10 cellular contexts compared by ENCODE assay signal in genomic region chr10:124419635-124420034, GRCh38. TPM values are rescaled to one million over a fixed set of nuclear protein-coding genes. Genes with fewer than 3 reads are reported as not detected.
DNase-seq lines count a peak whose midpoint lies in the region; ATAC-seq, FAIRE-seq and TF ChIP-seq lines count a peak whose summit lies in the region.
"Had no signal": no experiment of that assay in that cellular context is flagged by ENCODE, and none has a peak within 500 bp of the region (broad histone marks: within the 10 kb centered on the region; RNA-seq: fewer than 3 reads in every experiment).

No MANE protein-coding gene starts in this region.

- H3K9me3 ChIP-seq in A673 (ENCODE audit: low read depth, low read length, poor library complexity, severe bottlenecking) (no peaks in the 10 kb centered on the region), DOHH2 (ENCODE audit: control insufficient read depth, insufficient read depth, low read length) (no peaks in the 10 kb centered on the region)

- no peak overlapping the region for H3K27ac Mint-ChIP-seq in activated T-helper 1 cell treated with anti-CD3 and anti-CD28 coated beads, Interleukin-12 subunit alpha, Interleukin-12 subunit beta, Interleukin-2, Interleukin-4 antibody, amounts not matched to agents 30 ng/mL and 10 ng/mL and 1 ng/mL, durations not matched to agents 14 hours and 24 hours and 36 hours
- peak overlapping the region; percentile 75 for H3K27ac Mint-ChIP-seq in memory B cell

- H3K4me3 ChIP-seq in A673 (ENCODE audit: low read depth, low read length, poor library complexity, severe bottlenecking) (peak overlapping the region; percentile 74), DOHH2 (ENCODE audit: low read length) (no peak overlapping the region)

- no peaks in the 10 kb centered on the region for H4K20me1 ChIP-seq in DOHH2 (ENCODE audit: control insufficient read depth, insufficient read depth, low read depth, low read length)

- no peaks in the 10 kb centered on the region for H3K9me3 Mint-ChIP-seq in activated T-helper 1 cell treated with anti-CD3 and anti-CD28 coated beads, Interleukin-12 subunit alpha, Interleukin-12 subunit beta, Interleukin-2, Interleukin-4 antibody, amounts not matched to agents 30 ng/mL and 10 ng/mL and 1 ng/mL, durations not matched to agents 14 hours and 24 hours and 36 hours
- H3K9me3 Mint-ChIP-seq in memory B cell: no peaks in the 10 kb centered on the region

- H3K36me3 Mint-ChIP-seq in activated T-helper 1 cell treated with anti-CD3 and anti-CD28 coated beads, Interleukin-12 subunit alpha, Interleukin-12 subunit beta, Interleukin-2, Interleukin-4 antibody, amounts not matched to agents 30 ng/mL and 10 ng/mL and 1 ng/mL, durations not matched to agents 14 hours and 24 hours and 36 hours (ENCODE audit: low read depth): no peaks in the 10 kb centered on the region
- H3K36me3 Mint-ChIP-seq in memory B cell: no peaks in the 10 kb centered on the region

- no peaks in the 10 kb centered on the region for H3K36me3 ChIP-seq in A673 (ENCODE audit: insufficient read depth, low read length, poor library complexity, severe bottlenecking)
- no peaks in the 10 kb centered on the region for H3K36me3 ChIP-seq in DOHH2 (ENCODE audit: control insufficient read depth, low read length)

- H3K4me3 Mint-ChIP-seq in activated T-helper 1 cell treated with anti-CD3 and anti-CD28 coated beads, Interleukin-12 subunit alpha, Interleukin-12 subunit beta, Interleukin-2, Interleukin-4 antibody, amounts not matched to agents 30 ng/mL and 10 ng/mL and 1 ng/mL, durations not matched to agents 14 hours and 24 hours and 36 hours: peak overlapping the region; percentile 80
- H3K4me3 Mint-ChIP-seq in memory B cell: peak overlapping the region; percentile 84

- no peaks in the 10 kb centered on the region; the same call in 1 of the 2 replicates for H3F3A ChIP-seq in DOHH2 (ENCODE audit: control insufficient read depth, insufficient read depth)

- CTCF ChIA-PET in A673 (lab: Charles Lee): no interaction called here

- ATAC-seq in memory B cell (ENCODE audit: low read depth) (no peak), HG03175 (IDR thresholded peaks at IDR 0.05; ENCODE audit: unreplicated experiment) (no peak)

- H3K27ac ChIP-seq in A673 (ENCODE audit: low read depth, low read length, poor library complexity, severe bottlenecking) (no peak overlapping the region), DOHH2 (ENCODE audit: low read depth, low read length) (no peak overlapping the region)

- H3K9me2 ChIP-seq in DOHH2 (replicated peaks; ENCODE audit: control insufficient read depth, low read length): no peaks in the 10 kb centered on the region

- DNase-seq in A673 (ENCODE audit: low spot score) (no peak), memory B cell (ENCODE audit: low spot score in 2 of 2) (no peak), NCI-H82 (lab: John Stamatoyannopoulos, UW) (no peak), frontal cortex (ENCODE audit: low spot score in 2 of 2) (no peak), NCI-H345 treated with DMSO at 0.1 percent for 48 hours (lab: John Stamatoyannopoulos, UW; ENCODE audit: unreplicated experiment) (no peak)
- DNase-seq in activated T-helper 1 cell treated with anti-CD3 and anti-CD28 coated beads, Interleukin-12 subunit alpha, Interleukin-12 subunit beta, Interleukin-2, Interleukin-4 antibody, amounts not matched to agents 30 ng/mL and 10 ng/mL and 1 ng/mL, durations not matched to agents 14 hours and 24 hours and 36 hours (ENCODE audit: low spot score): no peak
- DNase-seq: activated gamma-delta T cell treated with Interleukin-2 at 50 U/mL for 16 hours had no signal

- BruUV-seq in A673 (replicated peaks; lab: Mats Ljungman, UMichigan): no TSS peak

- peaks cover 26% of the 10 kb centered on the region for H3K27me3 Mint-ChIP-seq in activated T-helper 1 cell treated with anti-CD3 and anti-CD28 coated beads, Interleukin-12 subunit alpha, Interleukin-12 subunit beta, Interleukin-2, Interleukin-4 antibody, amounts not matched to agents 30 ng/mL and 10 ng/mL and 1 ng/mL, durations not matched to agents 14 hours and 24 hours and 36 hours (ENCODE audit: insufficient read depth)
- peaks cover 5% of the 10 kb centered on the region for H3K27me3 Mint-ChIP-seq in memory B cell

- intact Hi-C loops in A673 (cut with micrococcal nuclease; ENCODE audit: unreplicated experiment): no loop called here
- intact Hi-C loops in activated T-helper 1 cell treated with anti-CD3 and anti-CD28 coated beads, Interleukin-12 subunit alpha, Interleukin-12 subunit beta, Interleukin-2, Interleukin-4 antibody, amounts not matched to agents 30 ng/mL and 10 ng/mL and 1 ng/mL, durations not matched to agents 14 hours and 24 hours and 36 hours (cut with micrococcal nuclease): loop anchor here (1.0 to 2.0 kb wide), 4 partner anchors 42 to 1411 kb away; partner anchors contain the start of genes ACADSB, EEF1AKMT2, IKZF5 and LHPP

- H3K4me2 ChIP-seq in DOHH2 (ENCODE audit: low read length): peak overlapping the region; percentile 65

- TF ChIP-seq CTCF in A673 (conservative IDR thresholded peaks at IDR 0.05; ENCODE audit: low read depth, low read length) (no peak), DOHH2 (IDR thresholded peaks at IDR 0.05; ENCODE audit: low read depth, low read length, poor library complexity, severe bottlenecking) (no peak)

- H3K4me1 ChIP-seq in A673 (ENCODE audit: insufficient read depth, low read length, poor library complexity, severe bottlenecking) (no peaks in the 10 kb centered on the region), DOHH2 (ENCODE audit: control insufficient read depth, low read length) (peaks cover 11% of the 10 kb centered on the region)

- peaks cover 23% of the 10 kb centered on the region for H3K79me2 ChIP-seq in DOHH2 (ENCODE audit: control insufficient read depth, low read length)

- POLR2A ChIA-PET in A673 (lab: Charles Lee; ENCODE audit: low non-redundant PET): no interaction called here

- H3K4me1 Mint-ChIP-seq in activated T-helper 1 cell treated with anti-CD3 and anti-CD28 coated beads, Interleukin-12 subunit alpha, Interleukin-12 subunit beta, Interleukin-2, Interleukin-4 antibody, amounts not matched to agents 30 ng/mL and 10 ng/mL and 1 ng/mL, durations not matched to agents 14 hours and 24 hours and 36 hours (ENCODE audit: low read depth): peaks cover 12% of the 10 kb centered on the region
- peaks cover 4% of the 10 kb centered on the region for H3K4me1 Mint-ChIP-seq in memory B cell

- H3K27me3 ChIP-seq in A673 (replicated peaks; ENCODE audit: insufficient read depth, low read depth, low read length, poor library complexity): peaks cover 36% of the 10 kb centered on the region
- peaks cover 31% of the 10 kb centered on the region for H3K27me3 ChIP-seq in DOHH2 (ENCODE audit: control insufficient read depth, low read length)

- no peak for FAIRE-seq in frontal cortex (lab: Jason Lieb, UNC)

RNA-seq across cellular contexts. Expression of gene OAT, which starts 0.9 kb away (rescaled TPM):
- total RNA-seq in A673 (2021) (25.2 and 26.9 TPM in 2 replicates), frontal cortex (157 TPM)
- 35.6 and 37.9 TPM in 2 replicates for total RNA-seq in activated T-helper 1 cell treated with anti-CD3 and anti-CD28 coated beads, Interleukin-12 subunit alpha, Interleukin-12 subunit beta, Interleukin-2, Interleukin-4 antibody, amounts not matched to agents 30 ng/mL and 10 ng/mL and 1 ng/mL, durations not matched to agents 14 hours and 24 hours and 36 hours

RNA-seq across cellular contexts. Expression of gene NKX1-2, which starts 30.2 kb away (rescaled TPM):
- total RNA-seq in A673 (2021) (not detected in 2 replicates), frontal cortex (under 0.01 TPM)
- total RNA-seq in activated T-helper 1 cell treated with anti-CD3 and anti-CD28 coated beads, Interleukin-12 subunit alpha, Interleukin-12 subunit beta, Interleukin-2, Interleukin-4 antibody, amounts not matched to agents 30 ng/mL and 10 ng/mL and 1 ng/mL, durations not matched to agents 14 hours and 24 hours and 36 hours: not detected in 2 replicates
- total RNA-seq: urinary bladder had no signal

RNA-seq across cellular contexts. Expression of gene LHPP, which starts 42.0 kb away (rescaled TPM):
- total RNA-seq in A673 (2021) (2.3 and 5.9 TPM in 2 replicates), frontal cortex (16.3 TPM)
- 4.6 and 5.0 TPM in 2 replicates for total RNA-seq in activated T-helper 1 cell treated with anti-CD3 and anti-CD28 coated beads, Interleukin-12 subunit alpha, Interleukin-12 subunit beta, Interleukin-2, Interleukin-4 antibody, amounts not matched to agents 30 ng/mL and 10 ng/mL and 1 ng/mL, durations not matched to agents 14 hours and 24 hours and 36 hours
